In the genomic region with DNA sequence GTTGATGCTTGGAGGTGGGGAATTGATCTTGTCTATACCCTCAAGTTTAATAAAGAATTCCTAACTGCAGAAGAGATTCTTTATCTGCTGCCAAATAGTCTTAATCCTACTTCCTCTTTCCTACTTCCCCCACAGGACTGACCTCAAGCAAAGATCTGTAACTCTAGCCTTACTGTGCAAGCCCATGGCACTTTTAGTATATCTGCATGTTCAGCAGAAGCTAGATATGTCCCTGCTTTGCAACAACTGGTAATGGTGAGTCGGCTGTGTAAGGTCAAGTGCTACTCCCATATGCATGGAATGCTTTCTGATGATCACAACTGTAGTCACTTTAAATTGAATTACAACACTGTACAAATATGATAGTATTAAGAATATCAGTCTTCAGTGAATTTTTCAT, we compare ENCODE assay signal across 12 cellular contexts. TPM values are rescaled to one million over a fixed set of nuclear protein-coding genes. Genes with fewer than 3 reads are reported as not detected.
DNase-seq lines count a peak whose midpoint lies in the region; ATAC-seq, FAIRE-seq and TF ChIP-seq lines count a peak whose summit lies in the region.
"Had no signal": no experiment of that assay in that cellular context is flagged by ENCODE, and none has a peak within 500 bp of the region (broad histone marks: within the 10 kb centered on the region; RNA-seq: fewer than 3 reads in every experiment).

No MANE protein-coding gene starts in this region.

- ATAC-seq in GM21515 (IDR thresholded peaks at IDR 0.05; ENCODE audit: unreplicated experiment): no peak
- ATAC-seq in HG03139 (IDR thresholded peaks at IDR 0.05; ENCODE audit: unreplicated experiment): no peak
- no peak for ATAC-seq in GM18907 (IDR thresholded peaks at IDR 0.05; ENCODE audit: unreplicated experiment)
- ATAC-seq: gastrocnemius medialis had no signal

- TF ChIP-seq CTCF in NB4 (IDR thresholded peaks at IDR 0.05; ENCODE audit: low read depth, low read length): no peak
- no peak for TF ChIP-seq CTCF in cardiac fibroblast (IDR thresholded peaks at IDR 0.05; ENCODE audit: low read depth, low read length)

- no peak for DNase-seq in GM12891 (ENCODE audit: insufficient read length, low spot score)
- peak; percentile 93 for DNase-seq in NB4 (ENCODE audit: low read depth)
- peak; percentile 21 to 68 for DNase-seq in cardiac fibroblast (ENCODE audit: low read depth in 2 of 2)
- DNase-seq in pons (ENCODE audit: low spot score): peak; percentile 78
- DNase-seq: activated CD8-positive, alpha-beta memory T cell treated with anti-CD3 and anti-CD28 coated beads, Interleukin-2, amount 50 U/mL, for 4 hours; DND-41; gastrocnemius medialis; NCI-H2171; stomach had no signal

- FAIRE-seq in GM12891 (lab: Jason Lieb, UNC): peak; percentile 20

- no peak for TF ChIP-seq POLR2A in GM12891 (IDR thresholded peaks at IDR 0.05; ENCODE audit: low read depth, low read length)
- TF ChIP-seq POLR2A in NB4 (IDR thresholded peaks at IDR 0.05; ENCODE audit: extremely low read depth, insufficient read length): no peak

- H3K4me3 ChIP-seq in NB4 (ENCODE audit: low read depth, low read length): no peak overlapping the region
- H3K4me3 ChIP-seq in cardiac fibroblast (replicated peaks in 1 of 2; ENCODE audit: low read depth in 2 of 2, low read length in 2 of 2): no peak overlapping the region
- H3K4me3 ChIP-seq: gastrocnemius medialis, stomach had no signal

TF ChIP-seq in GM12891, 5 proteins besides CTCF, POLR2A, EP300 and RAD21:
- TF ChIP-seq SPI1 (IDR thresholded peaks at IDR 0.05; ENCODE audit: low read depth, low read length) (peak; percentile 84), TAF1 (IDR thresholded peaks at IDR 0.05; ENCODE audit: low read depth, low read length) (no peak)

RNA-seq across cellular contexts. Expression of gene PDS5A, which starts 26.3 kb away (rescaled TPM):
- 23.5 TPM for polyA plus RNA-seq in GM12891 (2012; ENCODE audit: low read depth, missing spikeins)

RNA-seq across cellular contexts. Expression of gene N4BP2, which starts 52.7 kb away (rescaled TPM):
- 3.6 TPM for polyA plus RNA-seq in GM12891 (2012; ENCODE audit: low read depth, missing spikeins)
